ENCODE assay signal across 9 cellular contexts in the genomic region with DNA sequence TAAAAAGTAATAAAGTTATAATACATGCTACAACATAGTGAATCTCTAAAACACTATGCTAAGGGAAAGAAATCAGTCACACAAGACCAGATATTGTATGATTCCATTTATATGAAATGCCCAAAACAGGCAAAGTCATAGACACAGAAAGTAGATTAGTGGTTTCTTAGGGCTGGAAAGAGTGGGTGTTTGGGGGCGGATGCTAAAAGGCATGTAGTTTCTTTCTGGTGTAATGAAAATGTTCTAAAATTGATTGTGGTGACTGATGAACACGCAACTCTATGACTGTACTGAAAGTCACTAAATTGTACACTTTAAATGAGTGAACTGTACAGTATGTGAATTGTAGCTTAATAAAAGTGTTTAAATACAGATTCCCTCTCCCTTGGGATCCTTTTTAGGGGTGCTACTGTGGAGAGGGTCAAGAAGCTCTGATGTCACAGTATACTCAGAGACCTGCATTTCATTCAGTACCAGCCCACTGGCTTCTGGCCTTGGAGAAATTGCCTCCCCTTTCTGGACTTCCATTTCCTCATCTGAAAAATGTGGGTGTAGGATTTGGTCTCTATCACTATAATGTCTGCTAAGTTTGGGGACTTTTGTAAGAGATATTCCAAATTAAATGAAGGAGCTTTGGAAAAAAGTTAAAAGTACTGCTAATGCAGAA. TPM values are rescaled to one million over a fixed set of nuclear protein-coding genes. Genes with fewer than 3 reads are reported as not detected.
A peak's percentile ranks its signal among the peaks of the same experiment; 100 is the strongest.
DNase-seq lines count a peak whose midpoint lies in the region; ATAC-seq and TF ChIP-seq lines count a peak whose summit lies in the region.
"Had no signal": no experiment of that assay in that cellular context is flagged by ENCODE, and none has a peak within 500 bp of the region (broad histone marks: within the 10 kb centered on the region; RNA-seq: fewer than 3 reads in every experiment).

No MANE protein-coding gene starts in this region.

- peak; percentile 85 for DNase-seq in activated CD4-positive, alpha-beta memory T cell treated with anti-CD3 and anti-CD28 coated beads for 36 hours
- DNase-seq in naive thymus-derived CD4-positive, alpha-beta T cell = peak in 5 of 9 donors; percentile 5 to 68 (median 25)
- peak in 1 of 2 donors; percentile 80 for DNase-seq in stimulated activated effector memory CD8-positive, alpha-beta T cell treated with anti-CD3 and anti-CD28 coated beads, Interleukin-12 subunit alpha, Interleukin-12 subunit beta, amount 100 ng/mL, for 72 hours (ENCODE audit: low spot score in 2 of 2)
- no peak for DNase-seq in chondrocyte (ENCODE audit: low spot score)
- DNase-seq in NCI-H2227 treated with DMSO at 0.1 percent for 48 hours (lab: John Stamatoyannopoulos, UW) = no peak
- DNase-seq: midbrain had no signal

- peak overlapping the region; percentile 5 for H3K4me3 ChIP-seq in naive thymus-derived CD4-positive, alpha-beta T cell (ENCODE audit: low read length)
- H3K4me3 ChIP-seq: heart right ventricle had no signal

- CTCF ChIA-PET in activated CD4-positive, alpha-beta memory T cell treated with anti-CD3 and anti-CD28 coated beads for 36 hours (lab: Charles Lee) = interaction anchor here (0.8 to 1.6 kb wide), 7 partner anchors 8 to 523 kb away, joined by 3 to 8 read pairs (median 3); no protein-coding TSS in a partner anchor
- CTCF ChIA-PET in naive thymus-derived CD4-positive, alpha-beta T cell (lab: Charles Lee) = interaction anchor here (0.6 to 2.2 kb wide), 12 partner anchors 37 to 504 kb away, joined by 3 to 13 read pairs (median 4); no protein-coding TSS in a partner anchor

- no peaks in the 10 kb centered on the region for H3K27me3 Mint-ChIP-seq in activated CD4-positive, alpha-beta memory T cell treated with anti-CD3 and anti-CD28 coated beads for 36 hours
- no peaks in the 10 kb centered on the region for H3K27me3 Mint-ChIP-seq in naive thymus-derived CD4-positive, alpha-beta T cell
- H3K27me3 Mint-ChIP-seq in chondrocyte (ENCODE audit: low read depth) = no peaks in the 10 kb centered on the region

- peaks cover 39% of the 10 kb centered on the region for H3K4me1 Mint-ChIP-seq in activated CD4-positive, alpha-beta memory T cell treated with anti-CD3 and anti-CD28 coated beads for 36 hours (ENCODE audit: low read depth)
- peaks cover 12 to 72% (median 57%) of the 10 kb centered on the region in 7 donors for H3K4me1 Mint-ChIP-seq in naive thymus-derived CD4-positive, alpha-beta T cell
- peaks cover 70% of the 10 kb centered on the region for H3K4me1 Mint-ChIP-seq in stimulated activated effector memory CD8-positive, alpha-beta T cell treated with anti-CD3 and anti-CD28 coated beads, Interleukin-12 subunit alpha, Interleukin-12 subunit beta, amount 100 ng/mL, for 72 hours
- no peaks in the 10 kb centered on the region for H3K4me1 Mint-ChIP-seq in chondrocyte (ENCODE audit: low read depth)

- H3K4me1 ChIP-seq in naive thymus-derived CD4-positive, alpha-beta T cell (ENCODE audit: control insufficient read depth in 2 of 2, insufficient read depth in 2 of 2, low read length in 2 of 2) = peaks cover 14 to 29% of the 10 kb centered on the region in 2 donors

- TF ChIP-seq CTCF in chondrocyte (IDR thresholded peaks at IDR 0.05) = no peak

- POLR2A ChIA-PET in activated CD4-positive, alpha-beta memory T cell treated with anti-CD3 and anti-CD28 coated beads for 36 hours (lab: Charles Lee) = interaction anchor here (0.9 to 1.9 kb wide), 8 partner anchors 9 to 504 kb away, joined by 3 to 6 read pairs (median 4); no protein-coding TSS in a partner anchor
- POLR2A ChIA-PET in naive thymus-derived CD4-positive, alpha-beta T cell (lab: Charles Lee) = interaction anchor here (0.6 to 3.7 kb wide), 7 partner anchors 8 to 569 kb away, joined by 3 to 16 read pairs (median 4); no protein-coding TSS in a partner anchor

- intact Hi-C loops in activated CD4-positive, alpha-beta memory T cell treated with anti-CD3 and anti-CD28 coated beads for 36 hours (cut with micrococcal nuclease) = loop anchor here (1.0 to 5.0 kb wide), 8 partner anchors 13 to 393 kb away; a partner anchor contains a TSS
- intact Hi-C loops in naive thymus-derived CD4-positive, alpha-beta T cell (cut with micrococcal nuclease) = loop anchor here (1.0 to 5.0 kb wide), 8 partner anchors 14 to 674 kb away; a partner anchor contains a TSS

- peak overlapping the region; percentile 55 for H3K27ac ChIP-seq in naive thymus-derived CD4-positive, alpha-beta T cell (ENCODE audit: low read depth, low read length)

- no peaks in the 10 kb centered on the region for H3K27me3 ChIP-seq in naive thymus-derived CD4-positive, alpha-beta T cell (ENCODE audit: control insufficient read depth in 2 of 2, insufficient read depth in 2 of 2, low read length in 2 of 2)

- no peaks in the 10 kb centered on the region for H3K36me3 Mint-ChIP-seq in activated CD4-positive, alpha-beta memory T cell treated with anti-CD3 and anti-CD28 coated beads for 36 hours
- H3K36me3 Mint-ChIP-seq in naive thymus-derived CD4-positive, alpha-beta T cell = peaks cover 0 to 23% (median 11%) of the 10 kb centered on the region in 5 donors
- peaks cover 57% of the 10 kb centered on the region for H3K36me3 Mint-ChIP-seq in stimulated activated effector memory CD8-positive, alpha-beta T cell treated with anti-CD3 and anti-CD28 coated beads, Interleukin-12 subunit alpha, Interleukin-12 subunit beta, amount 100 ng/mL, for 72 hours
- no peaks in the 10 kb centered on the region for H3K36me3 Mint-ChIP-seq in chondrocyte (ENCODE audit: low read depth)

- H3K27ac Mint-ChIP-seq in activated CD4-positive, alpha-beta memory T cell treated with anti-CD3 and anti-CD28 coated beads for 36 hours = peak overlapping the region; percentile 74
- H3K27ac Mint-ChIP-seq in naive thymus-derived CD4-positive, alpha-beta T cell = peak overlapping the region; percentile 83 to 98 (median 89)
- H3K27ac Mint-ChIP-seq in stimulated activated effector memory CD8-positive, alpha-beta T cell treated with anti-CD3 and anti-CD28 coated beads, Interleukin-12 subunit alpha, Interleukin-12 subunit beta, amount 100 ng/mL, for 72 hours = peak overlapping the region; percentile 89
- H3K27ac Mint-ChIP-seq in chondrocyte (ENCODE audit: unreplicated experiment) = no peak overlapping the region

- H3K4me3 Mint-ChIP-seq in activated CD4-positive, alpha-beta memory T cell treated with anti-CD3 and anti-CD28 coated beads for 36 hours = peak overlapping the region; percentile 24
- peak overlapping the region; percentile 46 to 84 (median 67) for H3K4me3 Mint-ChIP-seq in naive thymus-derived CD4-positive, alpha-beta T cell
- peak overlapping the region; percentile 53 for H3K4me3 Mint-ChIP-seq in stimulated activated effector memory CD8-positive, alpha-beta T cell treated with anti-CD3 and anti-CD28 coated beads, Interleukin-12 subunit alpha, Interleukin-12 subunit beta, amount 100 ng/mL, for 72 hours
- H3K4me3 Mint-ChIP-seq in chondrocyte (ENCODE audit: unreplicated experiment) = no peak overlapping the region

- no peaks in the 10 kb centered on the region for H3K9me3 Mint-ChIP-seq in activated CD4-positive, alpha-beta memory T cell treated with anti-CD3 and anti-CD28 coated beads for 36 hours
- H3K9me3 Mint-ChIP-seq in naive thymus-derived CD4-positive, alpha-beta T cell = peaks cover 0 to 8% (median 0%) of the 10 kb centered on the region in 11 donors
- H3K9me3 Mint-ChIP-seq in stimulated activated effector memory CD8-positive, alpha-beta T cell treated with anti-CD3 and anti-CD28 coated beads, Interleukin-12 subunit alpha, Interleukin-12 subunit beta, amount 100 ng/mL, for 72 hours = peaks cover 3% of the 10 kb centered on the region
- H3K9me3 Mint-ChIP-seq in chondrocyte (ENCODE audit: low read depth) = no peaks in the 10 kb centered on the region

- peak; percentile 81 for ATAC-seq in HG02852 (IDR thresholded peaks at IDR 0.05; ENCODE audit: unreplicated experiment)
- ATAC-seq in naive thymus-derived CD4-positive, alpha-beta T cell = peak; percentile 19
- peak; percentile 95 for ATAC-seq in stimulated activated effector memory CD8-positive, alpha-beta T cell treated with anti-CD3 and anti-CD28 coated beads, Interleukin-12 subunit alpha, Interleukin-12 subunit beta, amount 100 ng/mL, for 72 hours
- ATAC-seq in HG03469 (IDR thresholded peaks at IDR 0.05; ENCODE audit: unreplicated experiment) = no peak

- no peaks in the 10 kb centered on the region for H3K36me3 ChIP-seq in naive thymus-derived CD4-positive, alpha-beta T cell (ENCODE audit: control insufficient read depth in 2 of 3, insufficient read depth in 3 of 3, low read length in 3 of 3)

- no peaks in the 10 kb centered on the region for H3K9me3 ChIP-seq in naive thymus-derived CD4-positive, alpha-beta T cell (ENCODE audit: control insufficient read depth in 2 of 3, low read length in 3 of 3)
- H3K9me3 ChIP-seq: heart right ventricle had no signal

RNA-seq across cellular contexts. Expression of a gene that starts 46.4 kb away (rescaled TPM):
- 1 to 10 TPM; 2.4 to 2.6 TPM for total RNA-seq in activated CD4-positive, alpha-beta memory T cell treated with anti-CD3 and anti-CD28 coated beads for 36 hours
- 100 to 1,000 TPM in 1 of 5 experiments, 10 to 100 TPM in 2, 1 to 10 TPM in 2; 6.3 to 127 (median 22.1) TPM for total RNA-seq in naive thymus-derived CD4-positive, alpha-beta T cell
- 10 to 100 TPM; 13.9 to 15.5 TPM for polyA plus RNA-seq in naive thymus-derived CD4-positive, alpha-beta T cell
- not detected in 3 replicates for total RNA-seq in chondrocyte

Comparison
In these comparisons a context has a peak if more than half of its experiments do, and no peak if none do; other contexts are left out.
1. DNase-seq: peak in activated CD4-positive, alpha-beta memory T cell treated with anti-CD3 and anti-CD28 coated beads for 36 hours (single experiment) and naive thymus-derived CD4-positive, alpha-beta T cell (5 of 9); none in chondrocyte (single experiment) and NCI-H2227 treated with DMSO at 0.1 percent for 48 hours (single experiment).